ENCODE assay signal across 26 cellular contexts in genomic region chr1:173302890-173303829, GRCh38.
DNase-seq lines count a peak whose midpoint lies in the region; ATAC-seq and TF ChIP-seq lines count a peak whose summit lies in the region.
"Had no signal": no experiment of that assay in that cellular context is flagged by ENCODE, and none has a peak within 500 bp of the region (broad histone marks: within the 10 kb centered on the region; RNA-seq: fewer than 3 reads in every experiment).

No MANE protein-coding gene starts in this region.

- no peaks in the 10 kb centered on the region for H3K9me3 ChIP-seq in cardiac muscle cell (ENCODE audit: low read depth)
- no peaks in the 10 kb centered on the region for H3K9me3 ChIP-seq in mesodermal cell (ENCODE audit: control insufficient read depth, low read length)
- H3K9me3 ChIP-seq: lower lobe of right lung, Peyer's patch, prostate gland, thoracic aorta, uterus had no signal

- H3K36me3 ChIP-seq in cardiac muscle cell (no peaks in the 10 kb centered on the region), mesodermal cell (ENCODE audit: control insufficient read depth, insufficient read depth, low read length) (no peaks in the 10 kb centered on the region)
- H3K36me3 ChIP-seq: lower lobe of right lung, Peyer's patch, prostate gland, thoracic aorta, uterus had no signal

- H3K4me3 ChIP-seq in cardiac muscle cell (no peak overlapping the region), choroid plexus epithelial cell (ENCODE audit: low read depth, low read length) (no peak overlapping the region), mesodermal cell (ENCODE audit: extremely low read depth, insufficient read depth, low read length, poor library complexity, severe bottlenecking) (no peak overlapping the region)
- H3K4me3 ChIP-seq: lower lobe of right lung, Peyer's patch, prostate gland, thoracic aorta, uterus had no signal

- DNase-seq in cardiac muscle cell (ENCODE audit: low read depth in 1 of 2, low spot score in 1 of 2), result peak; percentile 40 to 41
- DNase-seq in Right ventricle myocardium superior, result no peak
- DNase-seq in choroid plexus epithelial cell (ENCODE audit: low read depth), result peak; percentile 23
- DNase-seq in activated naive CD4-positive, alpha-beta T cell treated with Interleukin-2 at 50 U/mL for 16 hours, result no peak
- DNase-seq in effector CD8-positive, alpha-beta T cell (lab: John Stamatoyannopoulos, UW), result no peak
- no peak for DNase-seq in NCI-H2107 (lab: John Stamatoyannopoulos, UW)
- no peak for DNase-seq in left lobe of liver (ENCODE audit: low spot score)
- DNase-seq: 8988T; activated CD4-positive, alpha-beta T cell treated with anti-CD3 and anti-CD28 coated beads, Interleukin-2, amount 50 U/mL, for 48 hours; activated CD8-positive, alpha-beta memory T cell treated with anti-CD3 and anti-CD28 coated beads, Interleukin-2, amount 50 U/mL, for 48 hours; aorta; caudate nucleus; kidney glomerular epithelial cell; lower lobe of right lung; NCI-H1105; NCI-H187 treated with DMSO at 0.1 percent for 48 hours; NCI-H524 treated with DMSO at 0.1 percent for 48 hours; Peyer's patch; stimulated activated CD4-positive, alpha-beta T cell treated with anti-CD3 and anti-CD28 coated beads, Interleukin-15, amount 100 ng/mL, for 24 hours; stimulated activated naive CD8-positive, alpha-beta T cell treated with anti-CD3 and anti-CD28 coated beads, Interleukin-15, Interleukin-2, amounts not matched to agents 100 U/mL and 50 U/mL, for 24 hours; uterus had no signal

- WGBS in mesodermal cell (ENCODE audit: insufficient coverage in 2 of 2), 2 experiments, result 100% methylated on average over 1 of the region's 8 CpGs; no CpG with 5 or more reads in 1 of the 2 experiments

- peak overlapping the region; percentile 85 for H3K27ac ChIP-seq in cardiac muscle cell
- H3K27ac ChIP-seq in mesodermal cell (ENCODE audit: low read depth, low read length, severe bottlenecking), result peak overlapping the region; percentile 80
- H3K27ac ChIP-seq: lower lobe of right lung, Peyer's patch, prostate gland, thoracic aorta, uterus had no signal

- TF ChIP-seq CTCF in cardiac muscle cell (IDR thresholded peaks at IDR 0.05; ENCODE audit: low read depth, low read length) (no peak), choroid plexus epithelial cell (conservative IDR thresholded peaks at IDR 0.05; ENCODE audit: low read depth, low read length) (no peak)

- H3K27me3 ChIP-seq in cardiac muscle cell, result no peaks in the 10 kb centered on the region
- H3K27me3 ChIP-seq: Peyer's patch, uterus had no signal

- ATAC-seq in Right ventricle myocardium superior (ENCODE audit: poor library complexity) (no peak), left lobe of liver (no peak)
- ATAC-seq: activated CD4-positive, CD25-positive, alpha-beta regulatory T cell treated with anti-CD3 and anti-CD28 coated beads, Interleukin-2, amount 50 U/mL, for 24 hours; activated T-helper 17 cell treated with anti-CD3 and anti-CD28 coated beads, Interleukin-2, amount 50 U/mL, for 72 hours; lower lobe of right lung; stimulated activated naive CD8-positive, alpha-beta T cell treated with anti-CD3 and anti-CD28 coated beads, Interleukin-15, Interleukin-2, amounts not matched to agents 100 U/mL and 50 U/mL, for 24 hours had no signal

- intact Hi-C loops in Right ventricle myocardium superior (cut with DNase I), result no loop called here

- H3K4me1 ChIP-seq in cardiac muscle cell (ENCODE audit: low read depth) (peaks cover 25% of the 10 kb centered on the region), mesodermal cell (ENCODE audit: control insufficient read depth, insufficient read depth, low read length, poor library complexity, severe bottlenecking) (peaks cover 15% of the 10 kb centered on the region)
- H3K4me1 ChIP-seq: lower lobe of right lung, Peyer's patch, prostate gland, uterus had no signal

Comparison
In these comparisons a context has a peak if more than half of its experiments do, and no peak if none do; other contexts are left out.
1. DNase-seq: peak in cardiac muscle cell (2 of 2) and choroid plexus epithelial cell (single experiment); none in Right ventricle myocardium superior (single experiment), activated naive CD4-positive, alpha-beta T cell treated with Interleukin-2 at 50 U/mL for 16 hours (single experiment), effector CD8-positive, alpha-beta T cell (single experiment), NCI-H2107 (single experiment) and left lobe of liver (single experiment).